Comparison of ENCODE assay signal across 8 cellular contexts in the genomic region with DNA sequence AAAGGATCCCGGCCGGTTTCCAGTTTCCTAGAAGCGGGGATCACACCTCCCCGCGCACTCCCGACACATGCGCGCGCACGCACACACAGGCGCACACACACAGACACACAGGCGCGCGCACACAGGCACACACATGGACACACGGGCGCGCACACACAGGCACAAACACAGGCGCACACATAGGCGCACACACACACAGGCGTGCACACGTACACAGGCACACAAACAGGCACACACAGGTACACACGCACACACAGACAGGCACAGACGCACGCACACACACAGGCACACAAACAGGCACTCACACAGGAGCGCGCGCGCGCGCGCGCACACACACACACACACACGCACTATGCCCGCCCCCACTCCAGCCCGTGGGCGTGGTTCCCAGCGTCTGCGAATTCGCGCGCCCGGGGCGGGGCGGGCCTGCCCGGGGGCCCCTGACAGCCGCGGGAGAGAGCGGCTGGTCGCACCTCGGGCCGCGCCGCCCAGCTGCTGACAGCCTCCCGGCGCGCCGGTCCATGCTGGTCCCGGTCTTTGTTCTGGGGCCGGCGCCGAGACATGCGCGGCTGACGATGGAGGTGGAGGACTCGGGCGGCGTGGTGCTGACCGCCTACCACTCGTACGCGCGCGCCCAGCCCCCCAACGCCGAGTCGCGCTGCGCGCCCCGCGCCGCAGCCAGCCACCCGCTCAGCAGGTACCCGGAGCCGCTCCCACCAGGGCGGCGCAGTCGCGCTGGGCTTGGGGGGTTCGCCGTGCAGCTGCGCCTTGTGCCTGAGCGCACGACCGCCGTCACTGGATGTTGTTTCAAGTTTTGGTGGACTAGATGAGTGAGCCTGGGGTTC. TPM values are rescaled to one million over a fixed set of nuclear protein-coding genes. Genes with fewer than 3 reads are reported as not detected.
A peak's percentile ranks its signal among the peaks of the same experiment; 100 is the strongest.
DNase-seq lines count a peak whose midpoint lies in the region; ATAC-seq and TF ChIP-seq lines count a peak whose summit lies in the region.

A gene with protein sequence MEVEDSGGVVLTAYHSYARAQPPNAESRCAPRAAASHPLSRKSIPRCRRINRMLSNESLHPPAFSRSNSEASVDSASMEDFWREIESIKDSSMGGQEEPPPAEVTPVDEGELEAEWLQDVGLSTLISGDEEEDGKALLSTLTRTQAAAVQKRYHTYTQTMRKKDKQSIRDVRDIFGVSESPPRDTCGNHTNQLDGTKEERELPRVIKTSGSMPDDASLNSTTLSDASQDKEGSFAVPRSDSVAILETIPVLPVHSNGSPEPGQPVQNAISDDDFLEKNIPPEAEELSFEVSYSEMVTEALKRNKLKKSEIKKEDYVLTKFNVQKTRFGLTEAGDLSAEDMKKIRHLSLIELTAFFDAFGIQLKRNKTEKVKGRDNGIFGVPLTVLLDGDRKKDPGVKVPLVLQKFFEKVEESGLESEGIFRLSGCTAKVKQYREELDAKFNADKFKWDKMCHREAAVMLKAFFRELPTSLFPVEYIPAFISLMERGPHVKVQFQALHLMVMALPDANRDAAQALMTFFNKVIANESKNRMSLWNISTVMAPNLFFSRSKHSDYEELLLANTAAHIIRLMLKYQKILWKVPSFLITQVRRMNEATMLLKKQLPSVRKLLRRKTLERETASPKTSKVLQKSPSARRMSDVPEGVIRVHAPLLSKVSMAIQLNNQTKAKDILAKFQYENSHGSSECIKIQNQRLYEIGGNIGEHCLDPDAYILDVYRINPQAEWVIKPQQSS (plus strand): TSS at position 470 of the 845 bp plus-strand sequence. CDS start 106 bp downstream, at position 576.

- H3K9me3 ChIP-seq in BE2C (no peaks in the 10 kb centered on the region), HUES64 (ENCODE audit: insufficient read depth, low read depth, low read length) (no peaks in the 10 kb centered on the region), SJCRH30 (replicated peaks) (no peaks in the 10 kb centered on the region)

- H3K4me3 Mint-ChIP-seq in stimulated activated memory B cell treated with anti-CD40 and anti-IgM and Interleukin-4, amounts not matched to agents 10 μg/mL and 1 μg/mL and 100 μg/mL, for 72 hours, result peak within 1 kb of the TSS; percentile 27

- peaks cover 15% of the 10 kb centered on the region for H3K27me3 Mint-ChIP-seq in stimulated activated memory B cell treated with anti-CD40 and anti-IgM and Interleukin-4, amounts not matched to agents 10 μg/mL and 1 μg/mL and 100 μg/mL, for 72 hours

- peak within 1 kb of the TSS; percentile 87 for H3K9ac ChIP-seq in HUES64 (ENCODE audit: low read depth, low read length)

- H3K4me1 ChIP-seq in BE2C (no peaks in the 10 kb centered on the region), HUES64 (ENCODE audit: insufficient read depth, low read length) (peaks cover 53% of the 10 kb centered on the region), SJCRH30 (peaks cover 12% of the 10 kb centered on the region)

- H3K36me3 ChIP-seq in BE2C, result no peaks in the 10 kb centered on the region
- H3K36me3 ChIP-seq in HUES64 (ENCODE audit: insufficient read depth, low read length), result no peaks in the 10 kb centered on the region
- no peaks in the 10 kb centered on the region for H3K36me3 ChIP-seq in SJCRH30

- TF ChIP-seq CTCF in BE2C (IDR thresholded peaks at IDR 0.05; ENCODE audit: low read depth, low read length), result peak; percentile 21

- WGBS in HUES64, result under 1% methylated on average over 96 of the region's 96 CpGs

- no peaks in the 10 kb centered on the region for H3K27me3 ChIP-seq in BE2C
- H3K27me3 ChIP-seq in HUES64 (ENCODE audit: insufficient read depth, low read length), result no peaks in the 10 kb centered on the region
- no peaks in the 10 kb centered on the region for H3K27me3 ChIP-seq in SJCRH30

- H3K27ac ChIP-seq in HUES64 (ENCODE audit: low read depth, low read length), result peak within 1 kb of the TSS; percentile 84
- H3K27ac ChIP-seq in SJCRH30, result peak within 1 kb of the TSS; percentile 81

- ATAC-seq in GM18909 (IDR thresholded peaks at IDR 0.05; ENCODE audit: poor library complexity, unreplicated experiment) (peak; percentile 77), HG02852 (IDR thresholded peaks at IDR 0.05; ENCODE audit: unreplicated experiment) (no peak)
- ATAC-seq in stimulated activated memory B cell treated with anti-CD40 and anti-IgM and Interleukin-4, amounts not matched to agents 10 μg/mL and 1 μg/mL and 100 μg/mL, for 72 hours, result peak; percentile 45

- no peaks in the 10 kb centered on the region for H3K9me3 Mint-ChIP-seq in stimulated activated memory B cell treated with anti-CD40 and anti-IgM and Interleukin-4, amounts not matched to agents 10 μg/mL and 1 μg/mL and 100 μg/mL, for 72 hours

- peaks cover 5% of the 10 kb centered on the region for H3K4me1 Mint-ChIP-seq in stimulated activated memory B cell treated with anti-CD40 and anti-IgM and Interleukin-4, amounts not matched to agents 10 μg/mL and 1 μg/mL and 100 μg/mL, for 72 hours

- no peak within 1 kb of the TSS for H3K27ac Mint-ChIP-seq in stimulated activated memory B cell treated with anti-CD40 and anti-IgM and Interleukin-4, amounts not matched to agents 10 μg/mL and 1 μg/mL and 100 μg/mL, for 72 hours

- H3K4me3 ChIP-seq in BE2C (ENCODE audit: low read depth, low read length) (peak within 1 kb of the TSS; percentile 69), HUES64 (ENCODE audit: low read length) (peak within 1 kb of the TSS; percentile 74), SJCRH30 (peak within 1 kb of the TSS; percentile 75)

- no peaks in the 10 kb centered on the region for H3K36me3 Mint-ChIP-seq in stimulated activated memory B cell treated with anti-CD40 and anti-IgM and Interleukin-4, amounts not matched to agents 10 μg/mL and 1 μg/mL and 100 μg/mL, for 72 hours

- DNase-seq in BE2C, result peak; percentile 82
- peak; percentile 86 to 93 for DNase-seq in SJCRH30
- peak; percentile 55 to 89 for DNase-seq in dermis microvascular lymphatic vessel endothelial cell (ENCODE audit: low read depth in 2 of 2)
- peak; percentile 98 for DNase-seq in left kidney (ENCODE audit: low read depth, low spot score)

RNA-seq across cellular contexts. Expression of the gene that starts here (rescaled TPM):
- 0.86 TPM for polyA plus RNA-seq in BE2C (2012; ENCODE audit: insufficient read depth, insufficient read length, low read depth)
- 21.3 TPM for polyA plus RNA-seq in HUES64 (2013, experiment 1 of 2)
- polyA plus RNA-seq in HUES64 (2013, experiment 2 of 2), result 28.0 TPM
- total RNA-seq in SJCRH30 (2014; rRNA removed; shearing (Covaris generic)), result 12.6 and 15.1 TPM in 2 replicates
- total RNA-seq in dermis microvascular lymphatic vessel endothelial cell, result 2.3 and 3.2 TPM in 2 replicates
